8 cellular contexts compared by ENCODE assay signal in the genomic region with DNA sequence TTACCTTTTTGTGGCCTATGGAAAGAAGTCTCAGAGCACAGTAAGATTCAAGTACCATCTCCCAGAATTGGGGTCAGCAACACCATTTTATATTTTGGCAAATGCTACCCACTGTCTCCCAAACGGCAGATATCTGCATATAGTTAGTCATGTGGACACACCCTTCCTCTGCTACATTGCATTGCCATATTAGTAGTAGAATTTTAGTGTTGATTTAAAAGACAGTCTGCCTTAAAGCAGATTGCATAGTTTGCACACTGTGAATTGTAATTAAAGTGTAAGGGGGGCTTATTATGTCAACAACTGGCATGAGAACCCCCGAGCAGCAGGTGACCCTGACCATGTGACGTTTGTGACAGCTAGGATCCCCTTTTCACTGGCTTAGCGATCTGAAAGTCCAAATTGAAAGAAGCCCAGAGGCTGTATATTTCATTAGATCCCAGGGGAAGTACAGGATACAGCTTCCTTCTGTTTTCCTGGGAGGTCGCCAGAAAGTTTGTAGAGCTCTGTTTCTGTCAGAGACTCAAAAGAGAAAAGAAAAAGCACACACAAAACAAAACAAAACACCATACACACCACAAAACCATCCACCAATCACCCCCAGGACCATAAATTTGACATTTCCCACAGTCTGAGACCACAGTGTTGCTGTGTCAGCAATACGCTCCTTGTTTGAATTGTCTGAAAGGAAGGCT.
DNase-seq lines count a peak whose midpoint lies in the region; ATAC-seq and TF ChIP-seq lines count a peak whose summit lies in the region.

No MANE protein-coding gene starts in this region.

- no peaks in the 10 kb centered on the region for H3K36me3 ChIP-seq in stomach

- H3K27ac ChIP-seq in stomach = peak overlapping the region; percentile 67 to 79 (median 71)

- intact Hi-C loops in stomach (cut with DNase I; ENCODE audit: low total_unique reads) = no loop called here

- H3K27me3 ChIP-seq in stomach = no peaks in the 10 kb centered on the region

- in situ Hi-C loops in astrocyte of the cerebellum (cut with HindIII; ENCODE audit: low sequenced_read_pairs) = no loop called here

- TF ChIP-seq CTCF in LNCaP clone FGC (IDR thresholded peaks at IDR 0.05; ENCODE audit: control insufficient read depth, extremely low read depth, insufficient read depth) (no peak), astrocyte of the cerebellum (IDR thresholded peaks at IDR 0.05; ENCODE audit: low read depth, low read length, missing control alignments) (no peak), stomach (IDR thresholded peaks at IDR 0.05) (no peak), GM20000 (IDR thresholded peaks at IDR 0.05; ENCODE audit: extremely low read depth, missing control alignments) (no peak)

- DNase-seq in LNCaP clone FGC (ENCODE audit: low read depth) (no peak), astrocyte of the cerebellum (ENCODE audit: low read depth) (peak; percentile 79), hepatic stellate cell (ENCODE audit: low spot score) (peak; percentile 33), stomach (no peak), DMS153 treated with DMSO at 0.1 percent for 48 hours (lab: John Stamatoyannopoulos, UW; ENCODE audit: unreplicated experiment) (no peak), GM20000 (ENCODE audit: low spot score) (no peak)
- DNase-seq in stimulated activated CD4-positive, alpha-beta T cell treated with anti-CD3 and anti-CD28 coated beads, Interleukin-2, amount 100 ng/mL, for 48 hours = no peak

- TF ChIP-seq POLR2A in stomach (IDR thresholded peaks at IDR 0.05) = no peak

- peak overlapping the region; percentile 17; the same call in 1 of the 2 replicates for H3K4me3 ChIP-seq in LNCaP clone FGC (ENCODE audit: low read depth, low read length)
- peak overlapping the region; percentile 11 for H3K4me3 ChIP-seq in astrocyte of the cerebellum (ENCODE audit: low read depth, low read length)
- H3K4me3 ChIP-seq in stomach = peak overlapping the region; percentile 11 to 27 (median 20)

- WGBS in stomach, 5 donors = 20 to 38% (median 29%) methylated on average over 6 of the region's 6 CpGs

- no peak for ATAC-seq in HG03095 (IDR thresholded peaks at IDR 0.05; ENCODE audit: unreplicated experiment)

- peaks cover 22 to 47% (median 35%) of the 10 kb centered on the region in 4 donors for H3K4me1 ChIP-seq in stomach

- no peak for TF ChIP-seq EP300 in stomach (IDR thresholded peaks at IDR 0.05)

- H3K9me3 ChIP-seq in stomach = no peaks in the 10 kb centered on the region

Comparison
In these comparisons a context has a peak if more than half of its experiments do, and no peak if none do; other contexts are left out.
1. DNase-seq: peak in astrocyte of the cerebellum (single experiment) and hepatic stellate cell (single experiment); none in LNCaP clone FGC (single experiment), stomach (single experiment), stimulated activated CD4-positive, alpha-beta T cell treated with anti-CD3 and anti-CD28 coated beads, Interleukin-2, amount 100 ng/mL, for 48 hours (0 of 2), DMS153 treated with DMSO at 0.1 percent for 48 hours (single experiment) and GM20000 (single experiment).
2. Peak in every context shown above with its lines, with median percentiles within 50 percentile points of each other: H3K4me3 ChIP-seq.